Comparison of ENCODE assay signal across 11 cellular contexts in genomic region chr12:113877608-113878007, GRCh38.
"Had no signal": no experiment of that assay in that cellular context is flagged by ENCODE, and none has a peak within 500 bp of the region (broad histone marks: within the 10 kb centered on the region; RNA-seq: fewer than 3 reads in every experiment).

No MANE protein-coding gene starts in this region.

- H3K9ac ChIP-seq: GM23248 had no signal

- H3K4me1 ChIP-seq: HAP-1 had no signal

- DNase-seq: GM23248, GOT3, H7, H9, HCEC 1CT, HFFc6 had no signal

- H3K27ac ChIP-seq: GM23248 had no signal

- H3K9me3 Mint-ChIP-seq: HFFc6 had no signal

- H2AFZ ChIP-seq: GM23248, GM23338 had no signal

- FAIRE-seq: H1, H54 had no signal

- ATAC-seq: GM23338, HCT116 had no signal

- H3K9me3 ChIP-seq: HAP-1 had no signal

- H3K36me3 ChIP-seq: HAP-1 had no signal

- H3K4me3 Mint-ChIP-seq: GM23338, H9, HFFc6 had no signal

- H3K27ac Mint-ChIP-seq: GM23338, H9, HFFc6 had no signal

- H3K4me2 ChIP-seq: GM23338 had no signal

- H3K4me3 ChIP-seq: GM23248, GM23338, HAP-1 had no signal
